8 cellular contexts compared by ENCODE assay signal in the genomic region with DNA sequence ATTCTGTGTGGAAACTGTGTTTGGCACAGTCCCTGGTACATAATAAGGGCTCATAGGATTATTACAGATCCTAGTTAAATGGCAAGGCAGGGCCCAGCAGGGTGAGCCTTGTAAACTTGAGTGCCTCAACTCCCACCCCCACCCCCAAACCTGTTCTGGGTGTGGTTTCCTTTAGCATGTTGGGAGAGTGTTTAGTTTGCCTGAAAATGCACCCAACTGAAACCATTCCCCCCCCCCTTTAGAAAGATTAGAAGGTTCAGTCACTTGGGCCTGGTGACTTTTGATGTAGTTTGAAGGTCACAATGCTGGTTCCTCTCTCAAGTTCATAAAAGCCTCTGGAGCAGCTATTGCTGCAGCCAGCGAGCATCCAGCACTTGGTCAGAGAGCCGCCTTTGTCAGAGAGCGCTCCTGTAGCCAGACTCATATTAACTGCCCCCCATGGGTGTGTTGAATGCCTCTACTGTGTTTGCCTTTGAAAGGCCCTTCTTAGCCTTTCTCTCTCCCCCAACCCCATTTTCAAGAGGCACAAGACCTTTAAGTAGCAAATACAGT.
DNase-seq lines count a peak whose midpoint lies in the region; ATAC-seq and FAIRE-seq lines count a peak whose summit lies in the region.

No MANE protein-coding gene starts in this region.

- no peaks in the 10 kb centered on the region for H3K9me3 ChIP-seq in small intestine (ENCODE audit: control insufficient read depth, low read depth)

- no peaks in the 10 kb centered on the region for H3K36me3 ChIP-seq in small intestine (ENCODE audit: control insufficient read depth in 2 of 2, insufficient read depth in 2 of 2, low read length in 2 of 2)

- no peak overlapping the region for H3K4me3 ChIP-seq in small intestine (ENCODE audit: low read depth in 1 of 2, low read length in 2 of 2)

- peak; percentile 84 for DNase-seq in NCI-H82 (lab: John Stamatoyannopoulos, UW)
- DNase-seq in small intestine, result no peak
- no peak for DNase-seq in SKM-1 (lab: John Stamatoyannopoulos, UW; ENCODE audit: unreplicated experiment)
- no peak for DNase-seq in NCI-H1417 treated with DMSO at 0.1 percent for 48 hours (lab: John Stamatoyannopoulos, UW)

- 80 to 84% (median 82%) methylated on average over 3 of the region's 3 CpGs for WGBS in small intestine, 3 donors

- peaks cover 23 to 45% of the 10 kb centered on the region in 2 donors for H3K4me1 ChIP-seq in small intestine (ENCODE audit: control insufficient read depth in 2 of 2, insufficient read depth in 1 of 2, low read depth in 1 of 2, low read length in 1 of 2)

- H3K27me3 ChIP-seq in small intestine (ENCODE audit: control insufficient read depth in 2 of 2, insufficient read depth in 2 of 2, low read length in 2 of 2), result no peaks in the 10 kb centered on the region

- no peak for FAIRE-seq in small intestine (lab: Jason Lieb, UNC)

- peak overlapping the region; percentile 75 to 89 for H3K27ac ChIP-seq in small intestine (ENCODE audit: low read depth in 1 of 2, low read length in 1 of 2)

- ATAC-seq in GM21360 (IDR thresholded peaks at IDR 0.05; ENCODE audit: unreplicated experiment), result peak; percentile 21
- ATAC-seq in esophagus mucosa, result peak; percentile 72
- no peak for ATAC-seq in GM18909 (IDR thresholded peaks at IDR 0.05; ENCODE audit: poor library complexity, unreplicated experiment)
- no peak for ATAC-seq in GM18867 (IDR thresholded peaks at IDR 0.05; ENCODE audit: unreplicated experiment)

Comparison
In these comparisons a context has a peak if more than half of its experiments do, and no peak if none do; other contexts are left out.
1. ATAC-seq: peak in GM21360 (single experiment) and esophagus mucosa (single experiment); none in GM18909 (single experiment) and GM18867 (single experiment).